ENCODE assay signal across 2 cellular contexts in genomic region chrX:68461541-68461940, GRCh38.
TF ChIP-seq lines count a peak whose summit lies in the region.

No MANE protein-coding gene starts in this region.

TF ChIP-seq in HCT116, 20 proteins besides CTCF, POLR2A, EP300 and RAD21 (continued from another document):
- TF ChIP-seq ZFX (IDR thresholded peaks at IDR 0.05) (no peak), ZNF274 (IDR thresholded peaks at IDR 0.05; ENCODE audit: low read depth, low read length) (no peak)

TF ChIP-seq in SK-N-SH, 30 proteins besides CTCF, POLR2A, EP300 and RAD21 (continued from another document):
- TF ChIP-seq PBX3 (IDR thresholded peaks at IDR 0.05) (no peak), TEAD4 (IDR thresholded peaks at IDR 0.05; ENCODE audit: borderline replicate concordance, insufficient read depth) (no peak), CHD2 (IDR thresholded peaks at IDR 0.05; ENCODE audit: low read length, partially characterized antibody) (no peak), MAX (IDR thresholded peaks at IDR 0.05; ENCODE audit: low read depth) (no peak), NFIC (IDR thresholded peaks at IDR 0.05; ENCODE audit: borderline replicate concordance) (no peak), MXI1 (IDR thresholded peaks at IDR 0.05; ENCODE audit: low read depth, low read length) (no peak), POLR2AphosphoS5 (IDR thresholded peaks at IDR 0.05; ENCODE audit: low read depth, low read length) (no peak), SIN3A (IDR thresholded peaks at IDR 0.05; ENCODE audit: borderline replicate concordance, low read depth, low read length) (no peak), FOXM1 (IDR thresholded peaks at IDR 0.05; ENCODE audit: low read depth) (no peak)
